1 cellular context compared by ENCODE assay signal in the genomic region with DNA sequence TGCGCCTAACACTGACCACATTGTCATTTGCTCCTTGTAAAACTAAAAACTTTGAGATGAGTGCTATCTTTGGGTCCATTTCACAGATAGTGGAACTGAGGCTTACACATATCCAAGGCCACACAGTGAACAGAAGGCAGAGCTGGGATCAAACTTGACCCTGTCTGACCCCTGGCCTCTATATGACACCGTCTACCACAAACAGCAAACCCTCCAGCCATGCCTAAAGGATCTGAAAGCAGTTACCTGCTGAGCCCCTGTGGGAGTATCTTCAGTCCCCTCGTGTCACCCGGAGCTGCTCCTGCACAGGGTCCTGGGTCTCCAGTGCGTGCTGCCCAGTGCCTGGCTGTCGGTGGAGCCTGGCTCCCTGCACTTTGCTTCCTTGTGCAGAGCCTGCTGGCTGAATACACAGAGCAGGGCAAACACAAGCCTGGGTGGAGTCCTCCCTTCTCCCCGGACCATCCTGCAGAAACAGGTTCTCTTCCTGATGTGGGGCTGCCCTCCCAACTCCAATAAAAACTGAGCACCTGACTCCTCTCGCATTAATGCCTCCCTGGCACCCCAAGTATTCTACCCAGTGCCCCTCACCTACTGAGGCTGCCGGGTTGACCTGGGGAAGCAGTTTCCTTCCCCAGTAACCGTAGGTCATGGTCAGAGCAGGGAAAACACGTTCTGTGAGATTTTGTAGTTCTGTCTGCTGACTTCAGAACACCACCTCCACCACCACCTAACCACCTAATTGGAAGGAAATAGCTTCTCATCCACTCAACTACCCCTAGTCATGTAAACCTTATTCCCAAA.
TF ChIP-seq lines count a peak whose summit lies in the region.

A gene with protein sequence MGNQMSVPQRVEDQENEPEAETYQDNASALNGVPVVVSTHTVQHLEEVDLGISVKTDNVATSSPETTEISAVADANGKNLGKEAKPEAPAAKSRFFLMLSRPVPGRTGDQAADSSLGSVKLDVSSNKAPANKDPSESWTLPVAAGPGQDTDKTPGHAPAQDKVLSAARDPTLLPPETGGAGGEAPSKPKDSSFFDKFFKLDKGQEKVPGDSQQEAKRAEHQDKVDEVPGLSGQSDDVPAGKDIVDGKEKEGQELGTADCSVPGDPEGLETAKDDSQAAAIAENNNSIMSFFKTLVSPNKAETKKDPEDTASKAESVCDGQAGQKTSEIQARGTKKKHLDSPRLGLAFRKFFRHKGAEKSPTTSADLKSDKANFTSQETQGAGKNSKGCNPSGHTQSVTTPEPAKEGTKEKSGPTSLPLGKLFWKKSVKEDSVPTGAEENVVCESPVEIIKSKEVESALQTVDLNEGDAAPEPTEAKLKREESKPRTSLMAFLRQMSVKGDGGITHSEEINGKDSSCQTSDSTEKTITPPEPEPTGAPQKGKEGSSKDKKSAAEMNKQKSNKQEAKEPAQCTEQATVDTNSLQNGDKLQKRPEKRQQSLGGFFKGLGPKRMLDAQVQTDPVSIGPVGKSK (minus strand): TSS at position 408 of the 801 bp plus-strand sequence. CDS start 11,876 bp downstream, outside the sequence.

TF ChIP-seq in K562, 482 proteins besides CTCF, POLR2A, EP300 and RAD21:
- TF ChIP-seq, protein P1, sequence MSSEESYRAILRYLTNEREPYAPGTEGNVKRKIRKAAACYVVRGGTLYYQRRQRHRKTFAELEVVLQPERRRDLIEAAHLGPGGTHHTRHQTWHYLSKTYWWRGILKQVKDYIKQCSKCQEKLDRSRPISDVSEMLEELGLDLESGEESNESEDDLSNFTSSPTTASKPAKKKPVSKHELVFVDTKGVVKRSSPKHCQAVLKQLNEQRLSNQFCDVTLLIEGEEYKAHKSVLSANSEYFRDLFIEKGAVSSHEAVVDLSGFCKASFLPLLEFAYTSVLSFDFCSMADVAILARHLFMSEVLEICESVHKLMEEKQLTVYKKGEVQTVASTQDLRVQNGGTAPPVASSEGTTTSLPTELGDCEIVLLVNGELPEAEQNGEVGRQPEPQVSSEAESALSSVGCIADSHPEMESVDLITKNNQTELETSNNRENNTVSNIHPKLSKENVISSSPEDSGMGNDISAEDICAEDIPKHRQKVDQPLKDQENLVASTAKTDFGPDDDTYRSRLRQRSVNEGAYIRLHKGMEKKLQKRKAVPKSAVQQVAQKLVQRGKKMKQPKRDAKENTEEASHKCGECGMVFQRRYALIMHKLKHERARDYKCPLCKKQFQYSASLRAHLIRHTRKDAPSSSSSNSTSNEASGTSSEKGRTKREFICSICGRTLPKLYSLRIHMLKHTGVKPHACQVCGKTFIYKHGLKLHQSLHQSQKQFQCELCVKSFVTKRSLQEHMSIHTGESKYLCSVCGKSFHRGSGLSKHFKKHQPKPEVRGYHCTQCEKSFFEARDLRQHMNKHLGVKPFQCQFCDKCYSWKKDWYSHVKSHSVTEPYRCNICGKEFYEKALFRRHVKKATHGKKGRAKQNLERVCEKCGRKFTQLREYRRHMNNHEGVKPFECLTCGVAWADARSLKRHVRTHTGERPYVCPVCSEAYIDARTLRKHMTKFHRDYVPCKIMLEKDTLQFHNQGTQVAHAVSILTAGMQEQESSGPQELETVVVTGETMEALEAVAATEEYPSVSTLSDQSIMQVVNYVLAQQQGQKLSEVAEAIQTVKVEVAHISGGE (CRISPR knock-in tag; IDR thresholded peaks at IDR 0.05), result peak in 1 of 3 experiments; percentile 86; a peak in 2 of 6 replicates
- TF ChIP-seq BCOR (IDR thresholded peaks at IDR 0.05) (peak; percentile 70; the same call in 1 of the 2 replicates), ADNP (tag; IDR thresholded peaks at IDR 0.05) (peak; percentile 46; the same call in 1 of the 2 replicates), KDM1A (IDR thresholded peaks at IDR 0.05) (peak in 1 of 2 experiments; percentile 47; a peak in 2 of 4 replicates), MEF2A (IDR thresholded peaks at IDR 0.05; ENCODE audit: control insufficient read depth, low read depth, low read length) (no peak), RBM25 (IDR thresholded peaks at IDR 0.05; ENCODE audit: low read depth, low read length, severe bottlenecking) (peak; percentile 90), EWSR1 (IDR thresholded peaks at IDR 0.05; ENCODE audit: borderline replicate concordance, low read depth, partially characterized antibody) (peak; percentile 60), NR2C1 (IDR thresholded peaks at IDR 0.05) (0 out of 2 replicates have a peak, but pooled peaks have one; percentile 19), NR2C1 (tag; IDR thresholded peaks at IDR 0.05) (no peak), ZZZ3 (IDR thresholded peaks at IDR 0.05) (no peak), TEAD4 (IDR thresholded peaks at IDR 0.05; ENCODE audit: low read length) (no peak), TEAD4 (CRISPR knock-in tag; IDR thresholded peaks at IDR 0.05; ENCODE audit: borderline replicate concordance) (no peak)
